8 cellular contexts compared by ENCODE assay signal in the genomic region with DNA sequence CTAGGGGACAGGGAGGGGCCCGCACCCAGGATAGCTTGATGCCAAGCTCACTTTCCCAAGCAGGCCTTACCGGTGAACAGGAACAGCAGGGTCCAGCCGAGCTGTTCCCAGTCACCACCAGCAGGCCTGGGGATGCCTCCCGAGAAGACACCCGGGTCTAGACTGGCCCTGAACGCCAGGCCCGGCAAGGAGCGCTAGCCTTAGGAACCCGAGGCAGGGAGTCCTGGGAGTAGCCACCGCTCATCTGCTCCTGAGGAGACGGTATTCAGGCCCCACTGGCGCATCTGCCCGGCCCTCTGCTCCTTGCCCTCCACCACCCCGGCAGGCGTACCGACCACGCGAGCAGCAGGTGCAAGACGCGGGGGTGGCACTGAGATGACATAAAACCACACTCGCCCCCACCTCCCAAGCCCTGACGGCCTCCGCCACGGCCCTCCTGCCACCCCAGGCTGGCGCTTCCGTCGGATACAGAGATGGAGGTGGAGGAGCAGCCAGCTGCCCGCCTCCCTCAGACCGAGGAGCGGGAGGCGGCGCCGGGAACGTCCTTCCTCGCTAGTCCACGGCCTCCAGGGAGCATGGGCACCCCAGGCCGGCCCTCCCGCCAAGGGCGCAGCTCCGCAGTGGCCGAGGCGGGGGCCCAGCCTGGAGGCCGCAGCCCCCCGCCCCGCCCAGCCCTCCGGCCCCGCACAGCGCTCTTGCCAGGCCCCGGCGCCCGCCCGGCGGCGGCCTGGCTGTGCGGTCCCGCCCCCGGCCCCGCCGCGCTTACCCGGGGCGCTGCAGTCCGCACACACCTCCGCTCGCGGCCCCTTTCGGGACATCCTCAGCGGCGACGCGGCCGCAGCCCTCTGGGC. TPM values are rescaled to one million over a fixed set of nuclear protein-coding genes. Genes with fewer than 3 reads are reported as not detected.
DNase-seq lines count a peak whose midpoint lies in the region; ATAC-seq and TF ChIP-seq lines count a peak whose summit lies in the region.

No MANE protein-coding gene starts in this region.

- DNase-seq in NCI-H2171 treated with DMSO at 0.1 percent for 48 hours (lab: John Stamatoyannopoulos, UW) (peak; percentile 11), NCI-H2171 (lab: John Stamatoyannopoulos, UW) (no peak), RPMI7951 (ENCODE audit: low read depth) (peak; percentile 35), astrocyte of the hippocampus (ENCODE audit: low read depth, low spot score) (peak; percentile 61), iris pigment epithelial cell (ENCODE audit: low read depth) (peak; percentile 42), GM20000 (ENCODE audit: low spot score) (no peak)
- DNase-seq in stimulated activated CD4-positive, alpha-beta T cell treated with anti-CD3 and anti-CD28 coated beads, Interleukin-2, amount 100 ng/mL, for 4 hours (ENCODE audit: low read depth), result peak; percentile 71

- no peak for TF ChIP-seq CTCF in GM20000 (IDR thresholded peaks at IDR 0.05; ENCODE audit: extremely low read depth, missing control alignments)

- ATAC-seq in HG02973 (IDR thresholded peaks at IDR 0.05; ENCODE audit: unreplicated experiment), result peak; percentile 11

RNA-seq across cellular contexts. Expression of a gene that starts 0.7 kb away (rescaled TPM):
- total RNA-seq in RPMI7951 (2014; rRNA removed; shearing (Covaris generic)), result 12.0 and 15.8 TPM in 2 replicates

RNA-seq across cellular contexts. Expression of a gene that starts 4.1 kb away (rescaled TPM):
- 0.78 and 1.2 TPM in 2 replicates for total RNA-seq in RPMI7951 (2014; rRNA removed; shearing (Covaris generic))

RNA-seq across cellular contexts. Expression of a gene that starts 20.3 kb away (rescaled TPM):
- total RNA-seq in RPMI7951 (2014; rRNA removed; shearing (Covaris generic)), result 29.3 and 42.1 TPM in 2 replicates

RNA-seq across cellular contexts. Expression of a gene that starts 21.9 kb away (rescaled TPM):
- total RNA-seq in RPMI7951 (2014; rRNA removed; shearing (Covaris generic)), result 4.3 and 4.6 TPM in 2 replicates

RNA-seq across cellular contexts. Expression of a gene that starts 33.9 kb away (rescaled TPM):
- total RNA-seq in RPMI7951 (2014; rRNA removed; shearing (Covaris generic)), result 9.9 and 10.1 TPM in 2 replicates

Comparison
In these comparisons a context has a peak if more than half of its experiments do, and no peak if none do; other contexts are left out.
1. DNase-seq: peak in NCI-H2171 treated with DMSO at 0.1 percent for 48 hours (single experiment), RPMI7951 (single experiment), astrocyte of the hippocampus (single experiment), iris pigment epithelial cell (single experiment) and stimulated activated CD4-positive, alpha-beta T cell treated with anti-CD3 and anti-CD28 coated beads, Interleukin-2, amount 100 ng/mL, for 4 hours (single experiment); none in NCI-H2171 (single experiment) and GM20000 (single experiment).